ENCODE assay signal across 1 cellular context in genomic region chr1:85681087-85681486, GRCh38.
TF ChIP-seq lines count a peak whose summit lies in the region.

No MANE protein-coding gene starts in this region.

TF ChIP-seq in HepG2, 621 proteins besides CTCF, POLR2A, EP300 and RAD21 (continued from another document and continues in another):
- no peak; the same call in 1 of the 2 replicates for TF ChIP-seq ZNF362 (CRISPR knock-in tag; IDR thresholded peaks at IDR 0.05; ENCODE audit: borderline replicate concordance)
- no peak for TF ChIP-seq SMARCC2 (IDR thresholded peaks at IDR 0.05)
- TF ChIP-seq, protein P1, sequence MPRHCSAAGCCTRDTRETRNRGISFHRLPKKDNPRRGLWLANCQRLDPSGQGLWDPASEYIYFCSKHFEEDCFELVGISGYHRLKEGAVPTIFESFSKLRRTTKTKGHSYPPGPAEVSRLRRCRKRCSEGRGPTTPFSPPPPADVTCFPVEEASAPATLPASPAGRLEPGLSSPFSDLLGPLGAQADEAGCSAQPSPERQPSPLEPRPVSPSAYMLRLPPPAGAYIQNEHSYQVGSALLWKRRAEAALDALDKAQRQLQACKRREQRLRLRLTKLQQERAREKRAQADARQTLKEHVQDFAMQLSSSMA (CRISPR knock-in tag; IDR thresholded peaks at IDR 0.05) = no peak
- TF ChIP-seq ZNF781 (CRISPR knock-in tag; IDR thresholded peaks at IDR 0.05; ENCODE audit: borderline replicate concordance, not compliant biosample characterization) = no peak
- TF ChIP-seq, protein P2, sequence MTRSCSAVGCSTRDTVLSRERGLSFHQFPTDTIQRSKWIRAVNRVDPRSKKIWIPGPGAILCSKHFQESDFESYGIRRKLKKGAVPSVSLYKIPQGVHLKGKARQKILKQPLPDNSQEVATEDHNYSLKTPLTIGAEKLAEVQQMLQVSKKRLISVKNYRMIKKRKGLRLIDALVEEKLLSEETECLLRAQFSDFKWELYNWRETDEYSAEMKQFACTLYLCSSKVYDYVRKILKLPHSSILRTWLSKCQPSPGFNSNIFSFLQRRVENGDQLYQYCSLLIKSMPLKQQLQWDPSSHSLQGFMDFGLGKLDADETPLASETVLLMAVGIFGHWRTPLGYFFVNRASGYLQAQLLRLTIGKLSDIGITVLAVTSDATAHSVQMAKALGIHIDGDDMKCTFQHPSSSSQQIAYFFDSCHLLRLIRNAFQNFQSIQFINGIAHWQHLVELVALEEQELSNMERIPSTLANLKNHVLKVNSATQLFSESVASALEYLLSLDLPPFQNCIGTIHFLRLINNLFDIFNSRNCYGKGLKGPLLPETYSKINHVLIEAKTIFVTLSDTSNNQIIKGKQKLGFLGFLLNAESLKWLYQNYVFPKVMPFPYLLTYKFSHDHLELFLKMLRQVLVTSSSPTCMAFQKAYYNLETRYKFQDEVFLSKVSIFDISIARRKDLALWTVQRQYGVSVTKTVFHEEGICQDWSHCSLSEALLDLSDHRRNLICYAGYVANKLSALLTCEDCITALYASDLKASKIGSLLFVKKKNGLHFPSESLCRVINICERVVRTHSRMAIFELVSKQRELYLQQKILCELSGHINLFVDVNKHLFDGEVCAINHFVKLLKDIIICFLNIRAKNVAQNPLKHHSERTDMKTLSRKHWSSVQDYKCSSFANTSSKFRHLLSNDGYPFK (CRISPR knock-in tag; IDR thresholded peaks at IDR 0.05; ENCODE audit: borderline replicate concordance) = no peak
- TF ChIP-seq, protein P3, sequence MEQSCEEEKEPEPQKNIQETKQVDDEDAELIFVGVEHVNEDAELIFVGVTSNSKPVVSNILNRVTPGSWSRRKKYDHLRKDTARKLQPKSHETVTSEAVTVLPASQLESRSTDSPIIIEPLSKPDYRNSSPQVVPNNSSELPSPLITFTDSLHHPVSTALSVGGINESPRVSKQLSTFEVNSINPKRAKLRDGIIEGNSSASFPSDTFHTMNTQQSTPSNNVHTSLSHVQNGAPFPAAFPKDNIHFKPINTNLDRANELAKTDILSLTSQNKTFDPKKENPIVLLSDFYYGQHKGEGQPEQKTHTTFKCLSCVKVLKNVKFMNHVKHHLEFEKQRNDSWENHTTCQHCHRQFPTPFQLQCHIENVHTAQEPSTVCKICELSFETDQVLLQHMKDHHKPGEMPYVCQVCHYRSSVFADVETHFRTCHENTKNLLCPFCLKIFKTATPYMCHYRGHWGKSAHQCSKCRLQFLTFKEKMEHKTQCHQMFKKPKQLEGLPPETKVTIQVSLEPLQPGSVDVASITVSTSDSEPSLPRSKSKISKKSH (CRISPR knock-in tag; IDR thresholded peaks at IDR 0.05; ENCODE audit: borderline replicate concordance) = no peak
- no peak for TF ChIP-seq ZBTB14 (CRISPR knock-in tag; IDR thresholded peaks at IDR 0.05)
- TF ChIP-seq, protein P4, sequence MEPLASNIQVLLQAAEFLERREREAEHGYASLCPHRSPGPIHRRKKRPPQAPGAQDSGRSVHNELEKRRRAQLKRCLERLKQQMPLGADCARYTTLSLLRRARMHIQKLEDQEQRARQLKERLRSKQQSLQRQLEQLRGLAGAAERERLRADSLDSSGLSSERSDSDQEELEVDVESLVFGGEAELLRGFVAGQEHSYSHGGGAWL (CRISPR knock-in tag; IDR thresholded peaks at IDR 0.05) = no peak
- TF ChIP-seq ZNF121 (CRISPR knock-in tag; IDR thresholded peaks at IDR 0.05) = no peak
- TF ChIP-seq RORA (CRISPR knock-in tag; IDR thresholded peaks at IDR 0.05) = no peak
- TF ChIP-seq PAXIP1 (CRISPR knock-in tag; conservative IDR thresholded peaks at IDR 0.05) = peak; percentile 91
- no peak for TF ChIP-seq ZSCAN5A (CRISPR knock-in tag; IDR thresholded peaks at IDR 0.05; ENCODE audit: borderline replicate concordance)
- no peak for TF ChIP-seq ZNF234 (CRISPR knock-in tag; conservative IDR thresholded peaks at IDR 0.05)
- TF ChIP-seq, protein P5, sequence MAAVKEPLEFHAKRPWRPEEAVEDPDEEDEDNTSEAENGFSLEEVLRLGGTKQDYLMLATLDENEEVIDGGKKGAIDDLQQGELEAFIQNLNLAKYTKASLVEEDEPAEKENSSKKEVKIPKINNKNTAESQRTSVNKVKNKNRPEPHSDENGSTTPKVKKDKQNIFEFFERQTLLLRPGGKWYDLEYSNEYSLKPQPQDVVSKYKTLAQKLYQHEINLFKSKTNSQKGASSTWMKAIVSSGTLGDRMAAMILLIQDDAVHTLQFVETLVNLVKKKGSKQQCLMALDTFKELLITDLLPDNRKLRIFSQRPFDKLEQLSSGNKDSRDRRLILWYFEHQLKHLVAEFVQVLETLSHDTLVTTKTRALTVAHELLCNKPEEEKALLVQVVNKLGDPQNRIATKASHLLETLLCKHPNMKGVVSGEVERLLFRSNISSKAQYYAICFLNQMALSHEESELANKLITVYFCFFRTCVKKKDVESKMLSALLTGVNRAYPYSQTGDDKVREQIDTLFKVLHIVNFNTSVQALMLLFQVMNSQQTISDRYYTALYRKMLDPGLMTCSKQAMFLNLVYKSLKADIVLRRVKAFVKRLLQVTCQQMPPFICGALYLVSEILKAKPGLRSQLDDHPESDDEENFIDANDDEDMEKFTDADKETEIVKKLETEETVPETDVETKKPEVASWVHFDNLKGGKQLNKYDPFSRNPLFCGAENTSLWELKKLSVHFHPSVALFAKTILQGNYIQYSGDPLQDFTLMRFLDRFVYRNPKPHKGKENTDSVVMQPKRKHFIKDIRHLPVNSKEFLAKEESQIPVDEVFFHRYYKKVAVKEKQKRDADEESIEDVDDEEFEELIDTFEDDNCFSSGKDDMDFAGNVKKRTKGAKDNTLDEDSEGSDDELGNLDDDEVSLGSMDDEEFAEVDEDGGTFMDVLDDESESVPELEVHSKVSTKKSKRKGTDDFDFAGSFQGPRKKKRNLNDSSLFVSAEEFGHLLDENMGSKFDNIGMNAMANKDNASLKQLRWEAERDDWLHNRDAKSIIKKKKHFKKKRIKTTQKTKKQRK (IDR thresholded peaks at IDR 0.05; ENCODE audit: low read length) = no peak
- TF ChIP-seq PHF21A (CRISPR knock-in tag; IDR thresholded peaks at IDR 0.05) = 0 out of 2 replicates have a peak, but pooled peaks have one; percentile 42
- no peak for TF ChIP-seq ZNF598 (CRISPR knock-in tag; IDR thresholded peaks at IDR 0.05; ENCODE audit: borderline replicate concordance)
- TF ChIP-seq PPARG (CRISPR knock-in tag; conservative IDR thresholded peaks at IDR 0.05) = 0 out of 2 replicates have a peak, but pooled peaks have one; percentile 34
- no peak for TF ChIP-seq STAG1 (CRISPR knock-in tag; IDR thresholded peaks at IDR 0.05)
- TF ChIP-seq ZSCAN9 (CRISPR knock-in tag; IDR thresholded peaks at IDR 0.05; ENCODE audit: borderline replicate concordance) = no peak
- no peak for TF ChIP-seq ZNF557 (CRISPR knock-in tag; IDR thresholded peaks at IDR 0.05)
- no peak for TF ChIP-seq SP140L (CRISPR knock-in tag; IDR thresholded peaks at IDR 0.05; ENCODE audit: borderline replicate concordance)
- no peak for TF ChIP-seq SP5 (CRISPR knock-in tag; IDR thresholded peaks at IDR 0.05; ENCODE audit: borderline replicate concordance, low read depth)
- TF ChIP-seq RCOR2 (CRISPR knock-in tag; IDR thresholded peaks at IDR 0.05) = 0 out of 2 replicates have a peak, but pooled peaks have one; percentile 19
- no peak for TF ChIP-seq IRX3 (CRISPR knock-in tag; IDR thresholded peaks at IDR 0.05; ENCODE audit: borderline replicate concordance, low read depth)
- TF ChIP-seq, protein P6, sequence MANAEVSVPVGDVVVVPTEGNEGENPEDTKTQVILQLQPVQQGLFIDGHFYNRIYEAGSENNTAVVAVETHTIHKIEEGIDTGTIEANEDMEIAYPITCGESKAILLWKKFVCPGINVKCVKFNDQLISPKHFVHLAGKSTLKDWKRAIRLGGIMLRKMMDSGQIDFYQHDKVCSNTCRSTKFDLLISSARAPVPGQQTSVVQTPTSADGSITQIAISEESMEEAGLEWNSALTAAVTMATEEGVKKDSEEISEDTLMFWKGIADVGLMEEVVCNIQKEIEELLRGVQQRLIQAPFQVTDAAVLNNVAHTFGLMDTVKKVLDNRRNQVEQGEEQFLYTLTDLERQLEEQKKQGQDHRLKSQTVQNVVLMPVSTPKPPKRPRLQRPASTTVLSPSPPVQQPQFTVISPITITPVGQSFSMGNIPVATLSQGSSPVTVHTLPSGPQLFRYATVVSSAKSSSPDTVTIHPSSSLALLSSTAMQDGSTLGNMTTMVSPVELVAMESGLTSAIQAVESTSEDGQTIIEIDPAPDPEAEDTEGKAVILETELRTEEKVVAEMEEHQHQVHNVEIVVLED (CRISPR knock-in tag; IDR thresholded peaks at IDR 0.05; ENCODE audit: borderline replicate concordance) = no peak
- TF ChIP-seq, protein P7, sequence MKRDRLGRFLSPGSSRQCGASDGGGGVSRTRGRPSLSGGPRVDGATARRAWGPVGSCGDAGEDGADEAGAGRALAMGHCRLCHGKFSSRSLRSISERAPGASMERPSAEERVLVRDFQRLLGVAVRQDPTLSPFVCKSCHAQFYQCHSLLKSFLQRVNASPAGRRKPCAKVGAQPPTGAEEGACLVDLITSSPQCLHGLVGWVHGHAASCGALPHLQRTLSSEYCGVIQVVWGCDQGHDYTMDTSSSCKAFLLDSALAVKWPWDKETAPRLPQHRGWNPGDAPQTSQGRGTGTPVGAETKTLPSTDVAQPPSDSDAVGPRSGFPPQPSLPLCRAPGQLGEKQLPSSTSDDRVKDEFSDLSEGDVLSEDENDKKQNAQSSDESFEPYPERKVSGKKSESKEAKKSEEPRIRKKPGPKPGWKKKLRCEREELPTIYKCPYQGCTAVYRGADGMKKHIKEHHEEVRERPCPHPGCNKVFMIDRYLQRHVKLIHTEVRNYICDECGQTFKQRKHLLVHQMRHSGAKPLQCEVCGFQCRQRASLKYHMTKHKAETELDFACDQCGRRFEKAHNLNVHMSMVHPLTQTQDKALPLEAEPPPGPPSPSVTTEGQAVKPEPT (CRISPR knock-in tag; IDR thresholded peaks at IDR 0.05; ENCODE audit: low read depth) = no peak
- no peak for TF ChIP-seq ZNF879 (CRISPR knock-in tag; IDR thresholded peaks at IDR 0.05)
- no peak for TF ChIP-seq PLRG1 (conservative IDR thresholded peaks at IDR 0.05)
- no peak for TF ChIP-seq MED8 (CRISPR knock-in tag; IDR thresholded peaks at IDR 0.05; ENCODE audit: insufficient replicate concordance)
- no peak for TF ChIP-seq ZNF567 (CRISPR knock-in tag; IDR thresholded peaks at IDR 0.05; ENCODE audit: borderline replicate concordance)
- TF ChIP-seq ZNF337 (CRISPR knock-in tag; IDR thresholded peaks at IDR 0.05; ENCODE audit: borderline replicate concordance, low read depth) = no peak
- no peak for TF ChIP-seq RBM22 (optimal IDR thresholded peaks at IDR 0.05; ENCODE audit: low read length)
- TF ChIP-seq, protein P8, sequence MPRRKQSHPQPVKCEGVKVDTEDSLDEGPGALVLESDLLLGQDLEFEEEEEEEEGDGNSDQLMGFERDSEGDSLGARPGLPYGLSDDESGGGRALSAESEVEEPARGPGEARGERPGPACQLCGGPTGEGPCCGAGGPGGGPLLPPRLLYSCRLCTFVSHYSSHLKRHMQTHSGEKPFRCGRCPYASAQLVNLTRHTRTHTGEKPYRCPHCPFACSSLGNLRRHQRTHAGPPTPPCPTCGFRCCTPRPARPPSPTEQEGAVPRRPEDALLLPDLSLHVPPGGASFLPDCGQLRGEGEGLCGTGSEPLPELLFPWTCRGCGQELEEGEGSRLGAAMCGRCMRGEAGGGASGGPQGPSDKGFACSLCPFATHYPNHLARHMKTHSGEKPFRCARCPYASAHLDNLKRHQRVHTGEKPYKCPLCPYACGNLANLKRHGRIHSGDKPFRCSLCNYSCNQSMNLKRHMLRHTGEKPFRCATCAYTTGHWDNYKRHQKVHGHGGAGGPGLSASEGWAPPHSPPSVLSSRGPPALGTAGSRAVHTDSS (CRISPR knock-in tag; conservative IDR thresholded peaks at IDR 0.05) = no peak
- no peak for TF ChIP-seq ARID2 (CRISPR knock-in tag; IDR thresholded peaks at IDR 0.05; ENCODE audit: borderline replicate concordance)
- TF ChIP-seq TCF12 (IDR thresholded peaks at IDR 0.05) = no peak
- TF ChIP-seq TCF12 (CRISPR knock-in tag; IDR thresholded peaks at IDR 0.05) = no peak
- TF ChIP-seq SIX4 (CRISPR knock-in tag; IDR thresholded peaks at IDR 0.05) = no peak
